In the genomic region with DNA sequence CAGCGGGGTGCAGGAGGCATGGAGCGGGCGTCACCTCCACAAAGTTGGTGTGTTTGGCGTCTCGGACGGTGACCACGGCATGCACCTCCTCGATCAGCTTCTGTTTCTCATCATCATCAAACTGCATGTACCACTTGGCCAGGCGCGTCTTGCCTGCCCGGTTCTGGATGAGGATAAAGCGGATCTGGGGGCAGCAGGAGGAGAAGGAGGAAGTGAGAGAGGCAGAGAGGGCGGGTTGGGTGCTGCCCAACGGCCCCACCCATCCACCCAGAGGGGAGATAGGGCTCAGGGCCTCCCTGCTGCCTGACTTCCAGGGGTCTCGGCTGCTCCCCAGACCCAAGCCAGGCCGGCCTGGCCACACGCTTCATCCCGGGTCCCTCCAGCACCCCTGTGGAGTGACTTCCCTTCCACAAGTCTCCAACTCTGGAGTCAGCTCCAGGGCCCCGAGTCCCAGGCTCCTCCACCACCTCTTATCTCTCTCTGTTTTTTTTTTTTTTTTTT, we compare ENCODE assay signal across 15 cellular contexts. TPM values are rescaled to one million over a fixed set of nuclear protein-coding genes. Genes with fewer than 3 reads are reported as not detected.
DNase-seq lines count a peak whose midpoint lies in the region; ATAC-seq and TF ChIP-seq lines count a peak whose summit lies in the region.
"Had no signal": no experiment of that assay in that cellular context is flagged by ENCODE, and none has a peak within 500 bp of the region (broad histone marks: within the 10 kb centered on the region; RNA-seq: fewer than 3 reads in every experiment).

No MANE protein-coding gene starts in this region.

- peaks cover 16% of the 10 kb centered on the region for H3K27me3 Mint-ChIP-seq in endothelial cell (ENCODE audit: unreplicated experiment)
- H3K27me3 Mint-ChIP-seq in stimulated activated memory B cell treated with anti-CD40 and anti-IgM and Interleukin-4, amounts not matched to agents 10 μg/mL and 1 μg/mL and 100 μg/mL, for 72 hours: no peaks in the 10 kb centered on the region
- no peaks in the 10 kb centered on the region for H3K27me3 Mint-ChIP-seq in activated T-helper 1 cell treated with anti-CD3 and anti-CD28 coated beads, Interleukin-12 subunit alpha, Interleukin-12 subunit beta, Interleukin-2, Interleukin-4 antibody, amounts not matched to agents 30 ng/mL and 10 ng/mL and 1 ng/mL, durations not matched to agents 14 hours and 24 hours and 36 hours (ENCODE audit: insufficient read depth)
- H3K27me3 Mint-ChIP-seq: naive B cell had no signal

- H3K9me3 Mint-ChIP-seq in endothelial cell (ENCODE audit: unreplicated experiment): no peaks in the 10 kb centered on the region
- no peaks in the 10 kb centered on the region for H3K9me3 Mint-ChIP-seq in stimulated activated memory B cell treated with anti-CD40 and anti-IgM and Interleukin-4, amounts not matched to agents 10 μg/mL and 1 μg/mL and 100 μg/mL, for 72 hours
- H3K9me3 Mint-ChIP-seq in activated T-helper 1 cell treated with anti-CD3 and anti-CD28 coated beads, Interleukin-12 subunit alpha, Interleukin-12 subunit beta, Interleukin-2, Interleukin-4 antibody, amounts not matched to agents 30 ng/mL and 10 ng/mL and 1 ng/mL, durations not matched to agents 14 hours and 24 hours and 36 hours: no peaks in the 10 kb centered on the region
- H3K9me3 Mint-ChIP-seq: naive B cell had no signal

- no peaks in the 10 kb centered on the region for H3K9me3 ChIP-seq in Peyer's patch
- H3K9me3 ChIP-seq: gastrocnemius medialis had no signal

- peaks cover 45% of the 10 kb centered on the region for H3K36me3 Mint-ChIP-seq in endothelial cell (ENCODE audit: low read depth, unreplicated experiment)
- H3K36me3 Mint-ChIP-seq in stimulated activated memory B cell treated with anti-CD40 and anti-IgM and Interleukin-4, amounts not matched to agents 10 μg/mL and 1 μg/mL and 100 μg/mL, for 72 hours: peaks cover 33% of the 10 kb centered on the region
- H3K36me3 Mint-ChIP-seq in activated T-helper 1 cell treated with anti-CD3 and anti-CD28 coated beads, Interleukin-12 subunit alpha, Interleukin-12 subunit beta, Interleukin-2, Interleukin-4 antibody, amounts not matched to agents 30 ng/mL and 10 ng/mL and 1 ng/mL, durations not matched to agents 14 hours and 24 hours and 36 hours (ENCODE audit: low read depth): peaks cover 20% of the 10 kb centered on the region

- no peaks in the 10 kb centered on the region for H3K27me3 ChIP-seq in Peyer's patch
- H3K27me3 ChIP-seq: gastrocnemius medialis had no signal

- no peak overlapping the region for H3K4me3 ChIP-seq in Peyer's patch
- H3K4me3 ChIP-seq: gastrocnemius medialis, PC-9 had no signal

- no peak for TF ChIP-seq POLR2A in Peyer's patch (IDR thresholded peaks at IDR 0.05)

- no peak for TF ChIP-seq CTCF in Peyer's patch (IDR thresholded peaks at IDR 0.05)
- no peak for TF ChIP-seq CTCF in endothelial cell (IDR thresholded peaks at IDR 0.05; ENCODE audit: unreplicated experiment)

- intact Hi-C loops in left ventricle myocardium superior (cut with micrococcal nuclease) (no loop called here), left cardiac atrium (cut with DNase I) (no loop called here), head of caudate nucleus (cut with DNase I) (no loop called here)
- intact Hi-C loops in activated T-helper 1 cell treated with anti-CD3 and anti-CD28 coated beads, Interleukin-12 subunit alpha, Interleukin-12 subunit beta, Interleukin-2, Interleukin-4 antibody, amounts not matched to agents 30 ng/mL and 10 ng/mL and 1 ng/mL, durations not matched to agents 14 hours and 24 hours and 36 hours (cut with micrococcal nuclease): no loop called here

- DNase-seq in left ventricle myocardium superior (peak; percentile 46), left cardiac atrium (no peak), Peyer's patch (peak in 2 of 3 donors; percentile 29 to 41), endothelial cell (ENCODE audit: low spot score) (no peak), head of caudate nucleus (no peak), NCI-H510A treated with DMSO at 0.1 percent for 48 hours (lab: John Stamatoyannopoulos, UW) (no peak)
- no peak for DNase-seq in activated T-helper 1 cell treated with anti-CD3 and anti-CD28 coated beads, Interleukin-12 subunit alpha, Interleukin-12 subunit beta, Interleukin-2, Interleukin-4 antibody, amounts not matched to agents 30 ng/mL and 10 ng/mL and 1 ng/mL, durations not matched to agents 14 hours and 24 hours and 36 hours (ENCODE audit: low spot score)
- DNase-seq: ACHN; gastrocnemius medialis; naive B cell; NCI-H187 treated with DMSO at 0.1 percent for 48 hours; NCI-H510A; PC-9; stimulated activated CD4-positive, alpha-beta T cell treated with anti-CD3 and anti-CD28 coated beads, Interleukin-15, amount 100 ng/mL, for 24 hours had no signal

- peaks cover 4 to 15% (median 8%) of the 10 kb centered on the region in 4 donors for H3K4me1 ChIP-seq in Peyer's patch

- peak overlapping the region; percentile 58 for H3K27ac Mint-ChIP-seq in endothelial cell (ENCODE audit: unreplicated experiment)
- H3K27ac Mint-ChIP-seq in stimulated activated memory B cell treated with anti-CD40 and anti-IgM and Interleukin-4, amounts not matched to agents 10 μg/mL and 1 μg/mL and 100 μg/mL, for 72 hours: peak overlapping the region; percentile 52
- no peak overlapping the region for H3K27ac Mint-ChIP-seq in activated T-helper 1 cell treated with anti-CD3 and anti-CD28 coated beads, Interleukin-12 subunit alpha, Interleukin-12 subunit beta, Interleukin-2, Interleukin-4 antibody, amounts not matched to agents 30 ng/mL and 10 ng/mL and 1 ng/mL, durations not matched to agents 14 hours and 24 hours and 36 hours

- peaks cover 0 to 38% (median 0%) of the 10 kb centered on the region in 3 donors for H3K36me3 ChIP-seq in Peyer's patch

- ATAC-seq in left ventricle myocardium superior (no peak), left cardiac atrium (no peak)
- ATAC-seq in stimulated activated memory B cell treated with anti-CD40 and anti-IgM and Interleukin-4, amounts not matched to agents 10 μg/mL and 1 μg/mL and 100 μg/mL, for 72 hours: no peak
- ATAC-seq: gastrocnemius medialis had no signal

- H3K27ac ChIP-seq in Peyer's patch: no peak overlapping the region
- H3K27ac ChIP-seq: gastrocnemius medialis, PC-9 had no signal

- peak overlapping the region; percentile 30 for H3K4me3 Mint-ChIP-seq in endothelial cell (ENCODE audit: unreplicated experiment)
- H3K4me3 Mint-ChIP-seq in stimulated activated memory B cell treated with anti-CD40 and anti-IgM and Interleukin-4, amounts not matched to agents 10 μg/mL and 1 μg/mL and 100 μg/mL, for 72 hours: peak overlapping the region; percentile 30
- H3K4me3 Mint-ChIP-seq in activated T-helper 1 cell treated with anti-CD3 and anti-CD28 coated beads, Interleukin-12 subunit alpha, Interleukin-12 subunit beta, Interleukin-2, Interleukin-4 antibody, amounts not matched to agents 30 ng/mL and 10 ng/mL and 1 ng/mL, durations not matched to agents 14 hours and 24 hours and 36 hours: no peak overlapping the region

- H3K4me1 Mint-ChIP-seq in endothelial cell (ENCODE audit: unreplicated experiment): peaks cover 41% of the 10 kb centered on the region
- peaks cover 41% of the 10 kb centered on the region for H3K4me1 Mint-ChIP-seq in stimulated activated memory B cell treated with anti-CD40 and anti-IgM and Interleukin-4, amounts not matched to agents 10 μg/mL and 1 μg/mL and 100 μg/mL, for 72 hours
- H3K4me1 Mint-ChIP-seq in activated T-helper 1 cell treated with anti-CD3 and anti-CD28 coated beads, Interleukin-12 subunit alpha, Interleukin-12 subunit beta, Interleukin-2, Interleukin-4 antibody, amounts not matched to agents 30 ng/mL and 10 ng/mL and 1 ng/mL, durations not matched to agents 14 hours and 24 hours and 36 hours (ENCODE audit: low read depth): peaks cover 24% of the 10 kb centered on the region

RNA-seq across cellular contexts. Expression of gene AP2S1, which starts 4.6 kb away (rescaled TPM):
- total RNA-seq in left ventricle myocardium superior (85.2 TPM), left cardiac atrium (100 to 1,000 TPM; 109 to 110 TPM), Peyer's patch (10 to 100 TPM; 56.9 to 83.6 (median 64.5) TPM), endothelial cell (ENCODE audit: unreplicated experiment) (381 TPM)
- total RNA-seq in activated T-helper 1 cell treated with anti-CD3 and anti-CD28 coated beads, Interleukin-12 subunit alpha, Interleukin-12 subunit beta, Interleukin-2, Interleukin-4 antibody, amounts not matched to agents 30 ng/mL and 10 ng/mL and 1 ng/mL, durations not matched to agents 14 hours and 24 hours and 36 hours: 96.4 and 98.1 TPM in 2 replicates

RNA-seq across cellular contexts. Expression of gene ARHGAP35, which starts 14.8 kb away (rescaled TPM):
- total RNA-seq in left ventricle myocardium superior (69.7 TPM), left cardiac atrium (10 to 100 TPM; 68.2 to 68.5 TPM), Peyer's patch (100 to 1,000 TPM in 1 of 4 donors, 10 to 100 TPM in 3; 41.3 to 100 (median 85.4) TPM), endothelial cell (ENCODE audit: unreplicated experiment) (71.1 TPM)
- total RNA-seq in activated T-helper 1 cell treated with anti-CD3 and anti-CD28 coated beads, Interleukin-12 subunit alpha, Interleukin-12 subunit beta, Interleukin-2, Interleukin-4 antibody, amounts not matched to agents 30 ng/mL and 10 ng/mL and 1 ng/mL, durations not matched to agents 14 hours and 24 hours and 36 hours: 22.4 and 22.6 TPM in 2 replicates

RNA-seq across cellular contexts. Expression of gene SLC1A5, which starts 57.6 kb away (rescaled TPM):
- 6.9 TPM for total RNA-seq in left ventricle myocardium superior
- total RNA-seq in left cardiac atrium: 10 to 100 TPM; 34.3 to 40.8 TPM
- 10 to 100 TPM; 19.8 to 34.7 (median 31.2) TPM for total RNA-seq in Peyer's patch
- total RNA-seq in endothelial cell (ENCODE audit: unreplicated experiment): 62.6 TPM
- total RNA-seq in activated T-helper 1 cell treated with anti-CD3 and anti-CD28 coated beads, Interleukin-12 subunit alpha, Interleukin-12 subunit beta, Interleukin-2, Interleukin-4 antibody, amounts not matched to agents 30 ng/mL and 10 ng/mL and 1 ng/mL, durations not matched to agents 14 hours and 24 hours and 36 hours: 264 and 267 TPM in 2 replicates

Comparison
In these comparisons a context has a peak if more than half of its experiments do, and no peak if none do; other contexts are left out.
1. DNase-seq: peak in left ventricle myocardium superior (single experiment) and Peyer's patch (2 of 3); none in left cardiac atrium (single experiment), endothelial cell (single experiment), activated T-helper 1 cell treated with anti-CD3 and anti-CD28 coated beads, Interleukin-12 subunit alpha, Interleukin-12 subunit beta, Interleukin-2, Interleukin-4 antibody, amounts not matched to agents 30 ng/mL and 10 ng/mL and 1 ng/mL, durations not matched to agents 14 hours and 24 hours and 36 hours (single experiment), head of caudate nucleus (0 of 42) and NCI-H510A treated with DMSO at 0.1 percent for 48 hours (single experiment).